In genomic region chr5:65695162-65695755, GRCh38 we compare ENCODE assay signal across 17 cellular contexts. TPM values are rescaled to one million over a fixed set of nuclear protein-coding genes. Genes with fewer than 3 reads are reported as not detected.
A peak's percentile ranks its signal among the peaks of the same experiment; 100 is the strongest.
DNase-seq lines count a peak whose midpoint lies in the region; ATAC-seq lines count a peak whose summit lies in the region.
"Had no signal": no experiment of that assay in that cellular context is flagged by ENCODE, and none has a peak within 500 bp of the region (broad histone marks: within the 10 kb centered on the region; RNA-seq: fewer than 3 reads in every experiment).

No MANE protein-coding gene starts in this region.

- DNase-seq in SK-N-DZ (ENCODE audit: low spot score) (peak; percentile 64), inferior parietal cortex (ENCODE audit: extremely low spot score) (peak; percentile 53), cardiac septum (ENCODE audit: low spot score) (no peak)
- DNase-seq in activated CD4-positive, alpha-beta T cell treated with anti-CD3 and anti-CD28 coated beads for 48 hours, result no peak
- no peak for DNase-seq in activated T-cell treated with anti-CD3 and anti-CD28 coated beads, Interleukin-2, amount 50 U/mL, for 24 hours
- DNase-seq: activated CD4-positive, alpha-beta memory T cell treated with anti-CD3 and anti-CD28 coated beads, Interleukin-2, amount 10 ng/mL, durations not matched to agents 7 days and 5 days; activated naive CD8-positive, alpha-beta T cell treated with anti-CD3 and anti-CD28 coated beads, Interleukin-2, amount 10 ng/mL, durations not matched to agents 7 days and 5 days; activated T-cell treated with anti-CD3 and anti-CD28 coated beads, Interleukin-2, amount 50 U/mL, for 48 hours; Calu3; effector CD8-positive, alpha-beta T cell; KBM-7; mesendoderm; NCI-H2029 treated with DMSO at 0.1 percent for 48 hours; NCI-H510A had no signal

- H3K9me3 Mint-ChIP-seq in activated T-cell treated with anti-CD3 and anti-CD28 coated beads, Interleukin-2, amount 50 U/mL, for 24 hours, result no peaks in the 10 kb centered on the region
- H3K9me3 Mint-ChIP-seq: activated CD4-positive, alpha-beta memory T cell treated with anti-CD3 and anti-CD28 coated beads, Interleukin-2, amount 10 ng/mL, durations not matched to agents 7 days and 5 days; activated naive CD8-positive, alpha-beta T cell treated with anti-CD3 and anti-CD28 coated beads, Interleukin-2, amount 10 ng/mL, durations not matched to agents 7 days and 5 days; natural killer cell treated with Interleukin-12 subunit alpha and Interleukin-12 subunit beta and Interleukin-15 and Interleukin-18, amount 100 ng/mL, for 72 hours had no signal

- intact Hi-C loops in cardiac septum (cut with DNase I), result no loop called here

- H3K27me3 Mint-ChIP-seq in activated T-cell treated with anti-CD3 and anti-CD28 coated beads, Interleukin-2, amount 50 U/mL, for 24 hours, result no peaks in the 10 kb centered on the region
- H3K27me3 Mint-ChIP-seq: activated CD4-positive, alpha-beta memory T cell treated with anti-CD3 and anti-CD28 coated beads, Interleukin-2, amount 10 ng/mL, durations not matched to agents 7 days and 5 days; activated naive CD8-positive, alpha-beta T cell treated with anti-CD3 and anti-CD28 coated beads, Interleukin-2, amount 10 ng/mL, durations not matched to agents 7 days and 5 days; natural killer cell treated with Interleukin-12 subunit alpha and Interleukin-12 subunit beta and Interleukin-15 and Interleukin-18, amount 100 ng/mL, for 72 hours had no signal

- ATAC-seq in GM18868 (IDR thresholded peaks at IDR 0.05; ENCODE audit: unreplicated experiment) (peak; percentile 58), HG03565 (IDR thresholded peaks at IDR 0.05; ENCODE audit: unreplicated experiment) (no peak)
- ATAC-seq: natural killer cell treated with Interleukin-12 subunit alpha and Interleukin-12 subunit beta and Interleukin-15 and Interleukin-18, amount 100 ng/mL, for 72 hours had no signal

- no peak overlapping the region for H3K4me3 Mint-ChIP-seq in activated T-cell treated with anti-CD3 and anti-CD28 coated beads, Interleukin-2, amount 50 U/mL, for 24 hours
- H3K4me3 Mint-ChIP-seq: activated CD4-positive, alpha-beta memory T cell treated with anti-CD3 and anti-CD28 coated beads, Interleukin-2, amount 10 ng/mL, durations not matched to agents 7 days and 5 days; activated naive CD8-positive, alpha-beta T cell treated with anti-CD3 and anti-CD28 coated beads, Interleukin-2, amount 10 ng/mL, durations not matched to agents 7 days and 5 days; natural killer cell treated with Interleukin-12 subunit alpha and Interleukin-12 subunit beta and Interleukin-15 and Interleukin-18, amount 100 ng/mL, for 72 hours had no signal

- H3K27ac Mint-ChIP-seq in activated T-cell treated with anti-CD3 and anti-CD28 coated beads, Interleukin-2, amount 50 U/mL, for 24 hours, result no peak overlapping the region
- H3K27ac Mint-ChIP-seq: activated CD4-positive, alpha-beta memory T cell treated with anti-CD3 and anti-CD28 coated beads, Interleukin-2, amount 10 ng/mL, durations not matched to agents 7 days and 5 days; activated naive CD8-positive, alpha-beta T cell treated with anti-CD3 and anti-CD28 coated beads, Interleukin-2, amount 10 ng/mL, durations not matched to agents 7 days and 5 days; natural killer cell treated with Interleukin-12 subunit alpha and Interleukin-12 subunit beta and Interleukin-15 and Interleukin-18, amount 100 ng/mL, for 72 hours had no signal

- H3K4me1 Mint-ChIP-seq in activated T-cell treated with anti-CD3 and anti-CD28 coated beads, Interleukin-2, amount 50 U/mL, for 24 hours (ENCODE audit: low read depth), result peaks cover 7% of the 10 kb centered on the region
- H3K4me1 Mint-ChIP-seq: activated CD4-positive, alpha-beta memory T cell treated with anti-CD3 and anti-CD28 coated beads, Interleukin-2, amount 10 ng/mL, durations not matched to agents 7 days and 5 days; activated naive CD8-positive, alpha-beta T cell treated with anti-CD3 and anti-CD28 coated beads, Interleukin-2, amount 10 ng/mL, durations not matched to agents 7 days and 5 days had no signal

- peaks cover 53% of the 10 kb centered on the region for H3K36me3 Mint-ChIP-seq in activated T-cell treated with anti-CD3 and anti-CD28 coated beads, Interleukin-2, amount 50 U/mL, for 24 hours (ENCODE audit: low read depth)

RNA-seq across cellular contexts. Expression of gene SGTB, which starts 26.6 kb away (rescaled TPM):
- 7.7 and 8.0 TPM in 2 replicates for polyA plus RNA-seq in SK-N-DZ (2014; cell fraction: cytosol; rRNA removed)
- 5.3 and 5.5 TPM in 2 replicates for polyA plus RNA-seq in SK-N-DZ (2014; cell fraction: nucleus; rRNA removed)
- 9.5 TPM for total RNA-seq in cardiac septum

RNA-seq across cellular contexts. Expression of gene NLN, which starts 26.7 kb away (rescaled TPM):
- 34.2 and 39.1 TPM in 2 replicates for polyA plus RNA-seq in SK-N-DZ (2014; cell fraction: cytosol; rRNA removed)
- 21.7 TPM in 2 replicates for polyA plus RNA-seq in SK-N-DZ (2014; cell fraction: nucleus; rRNA removed)
- 17.2 TPM for total RNA-seq in cardiac septum

Comparison
In these comparisons a context has a peak if more than half of its experiments do, and no peak if none do; other contexts are left out.
1. DNase-seq: peak in SK-N-DZ (single experiment) and inferior parietal cortex (single experiment); none in activated CD4-positive, alpha-beta T cell treated with anti-CD3 and anti-CD28 coated beads for 48 hours (single experiment), cardiac septum (single experiment) and activated T-cell treated with anti-CD3 and anti-CD28 coated beads, Interleukin-2, amount 50 U/mL, for 24 hours (single experiment).